ENCODE assay signal across 37 cellular contexts in genomic region chr20:45768479-45768878, GRCh38. TPM values are rescaled to one million over a fixed set of nuclear protein-coding genes. Genes with fewer than 3 reads are reported as not detected.
"Had no signal": no experiment of that assay in that cellular context is flagged by ENCODE, and none has a peak within 500 bp of the region (broad histone marks: within the 10 kb centered on the region; RNA-seq: fewer than 3 reads in every experiment).

No MANE protein-coding gene starts in this region.

- H3K4me1 Mint-ChIP-seq: activated T-helper 17 cell treated with anti-CD3 and anti-CD28 coated beads, Interleukin-2, amount 50 U/mL, for 72 hours had no signal

- H3K4me3 ChIP-seq: adrenal gland, body of pancreas, breast epithelium had no signal

- H3K27me3 ChIP-seq: adrenal gland, body of pancreas, brain microvascular endothelial cell, breast epithelium had no signal

- H3K27ac ChIP-seq: adrenal gland, body of pancreas, brain microvascular endothelial cell, breast epithelium, VCaP had no signal

- H3K36me3 ChIP-seq: adrenal gland, brain microvascular endothelial cell, breast epithelium had no signal

- H3K9me3 Mint-ChIP-seq: activated CD4-positive, alpha-beta memory T cell treated with anti-CD3 and anti-CD28 coated beads for 36 hours; activated CD4-positive, alpha-beta T cell treated with anti-CD3 and anti-CD28 coated beads, Interleukin-2, amount 10 ng/mL, durations not matched to agents 24 days and 14 days; activated CD8-positive, alpha-beta T cell treated with anti-CD3 and anti-CD28 coated beads for 36 hours; activated naive CD4-positive, alpha-beta T cell treated with anti-CD3 and anti-CD28 coated beads for 36 hours; activated naive CD4-positive, alpha-beta T cell treated with anti-CD3 and anti-CD28 coated beads, Interleukin-2, amount 50 U/mL, for 72 hours; activated naive CD8-positive, alpha-beta T cell treated with anti-CD3 and anti-CD28 coated beads for 36 hours; activated T-cell treated with anti-CD3 and anti-CD28 coated beads, Interleukin-2, amount 50 U/mL, for 4 hours; activated T-cell treated with anti-CD3 and anti-CD28 coated beads, Interleukin-2, amount 50 U/mL, for 72 hours; activated T-helper 1 cell treated with anti-CD3 and anti-CD28 coated beads, Interleukin-12 subunit alpha, Interleukin-12 subunit beta, Interleukin-2, Interleukin-4 antibody, amounts not matched to agents 30 ng/mL and 10 ng/mL and 1 ng/mL, durations not matched to agents 14 hours and 24 hours and 36 hours; activated T-helper 17 cell treated with anti-CD3 and anti-CD28 coated beads, Interleukin-2, amount 50 U/mL, for 72 hours; T-helper 2 cell treated with Interferon-gamma antibody and Interleukin-4, amounts not matched to agents 5 μg/mL and 100 μg/mL, for 36 hours had no signal

- H3K4me3 Mint-ChIP-seq: activated CD4-positive, alpha-beta memory T cell treated with anti-CD3 and anti-CD28 coated beads for 36 hours; activated CD4-positive, alpha-beta T cell treated with anti-CD3 and anti-CD28 coated beads, Interleukin-2, amount 10 ng/mL, durations not matched to agents 24 days and 14 days; activated CD8-positive, alpha-beta T cell treated with anti-CD3 and anti-CD28 coated beads for 36 hours; activated naive CD4-positive, alpha-beta T cell treated with anti-CD3 and anti-CD28 coated beads for 36 hours; activated naive CD8-positive, alpha-beta T cell treated with anti-CD3 and anti-CD28 coated beads for 36 hours; activated T-cell treated with anti-CD3 and anti-CD28 coated beads, Interleukin-2, amount 50 U/mL, for 4 hours; activated T-cell treated with anti-CD3 and anti-CD28 coated beads, Interleukin-2, amount 50 U/mL, for 72 hours; activated T-helper 1 cell treated with anti-CD3 and anti-CD28 coated beads, Interleukin-12 subunit alpha, Interleukin-12 subunit beta, Interleukin-2, Interleukin-4 antibody, amounts not matched to agents 30 ng/mL and 10 ng/mL and 1 ng/mL, durations not matched to agents 14 hours and 24 hours and 36 hours; activated T-helper 17 cell treated with anti-CD3 and anti-CD28 coated beads, Interleukin-2, amount 50 U/mL, for 72 hours; T-helper 2 cell treated with Interferon-gamma antibody and Interleukin-4, amounts not matched to agents 5 μg/mL and 100 μg/mL, for 36 hours had no signal

- ATAC-seq: activated CD8-positive, alpha-beta T cell treated with anti-CD3 and anti-CD28 coated beads for 36 hours; activated naive CD4-positive, alpha-beta T cell treated with anti-CD3 and anti-CD28 coated beads, Interleukin-2, amount 50 U/mL, for 72 hours; activated T-cell treated with anti-CD3 and anti-CD28 coated beads, Interleukin-2, amount 50 U/mL, for 4 hours; activated T-cell treated with anti-CD3 and anti-CD28 coated beads, Interleukin-2, amount 50 U/mL, for 72 hours; activated T-helper 17 cell treated with anti-CD3 and anti-CD28 coated beads, Interleukin-2, amount 50 U/mL, for 72 hours; body of pancreas had no signal

- DNase-seq: activated CD4-positive, alpha-beta memory T cell treated with anti-CD3 and anti-CD28 coated beads for 36 hours; activated CD4-positive, alpha-beta T cell treated with anti-CD3 and anti-CD28 coated beads for 4 hours; activated CD4-positive, alpha-beta T cell treated with anti-CD3 and anti-CD28 coated beads, Interleukin-2, amount 10 ng/mL, durations not matched to agents 24 days and 14 days; activated CD4-positive, alpha-beta T cell treated with anti-CD3 and anti-CD28 coated beads, Interleukin-2, amount 50 U/mL, for 1 hour; activated CD4-positive, alpha-beta T cell treated with anti-CD3 and anti-CD28 coated beads, Interleukin-2, amount 50 U/mL, for 4 hours; activated CD4-positive, CD25-positive, alpha-beta regulatory T cell treated with anti-CD3 and anti-CD28 coated beads, Interleukin-2, amount 50 U/mL, for 72 hours; activated CD8-positive, alpha-beta memory T cell treated with anti-CD3 and anti-CD28 coated beads, Interleukin-2, amount 50 U/mL, for 4 hours; activated CD8-positive, alpha-beta T cell treated with anti-CD3 and anti-CD28 coated beads for 36 hours; activated effector memory CD4-positive, alpha-beta T cell treated with anti-CD3 and anti-CD28 coated beads, Interleukin-2, amount 50 U/mL, for 16 hours; activated gamma-delta T cell treated with Interleukin-2 at 50 U/mL for 16 hours; activated naive CD4-positive, alpha-beta T cell; activated naive CD4-positive, alpha-beta T cell treated with anti-CD3 and anti-CD28 coated beads for 36 hours; activated naive CD4-positive, alpha-beta T cell treated with anti-CD3 and anti-CD28 coated beads, Interleukin-2, amount 50 U/mL, for 16 hours; activated naive CD8-positive, alpha-beta T cell treated with anti-CD3 and anti-CD28 coated beads for 36 hours; activated T-cell treated with anti-CD3 and anti-CD28 coated beads for 4 hours; activated T-cell treated with anti-CD3 and anti-CD28 coated beads, Interleukin-2, amount 50 U/mL, for 1 hour; activated T-cell treated with anti-CD3 and anti-CD28 coated beads, Interleukin-2, amount 50 U/mL, for 4 hours; activated T-cell treated with anti-CD3 and anti-CD28 coated beads, Interleukin-2, amount 50 U/mL, for 72 hours; adrenal gland; amniotic stem cell; aorta; body of pancreas; brain microvascular endothelial cell; central memory CD4-positive, alpha-beta T cell; T-helper 2 cell; T-helper 9 cell had no signal

- H3K36me3 Mint-ChIP-seq: activated CD4-positive, alpha-beta memory T cell treated with anti-CD3 and anti-CD28 coated beads for 36 hours; activated naive CD4-positive, alpha-beta T cell treated with anti-CD3 and anti-CD28 coated beads, Interleukin-2, amount 50 U/mL, for 72 hours; activated naive CD8-positive, alpha-beta T cell treated with anti-CD3 and anti-CD28 coated beads for 36 hours had no signal

- H3K27ac Mint-ChIP-seq: activated CD4-positive, alpha-beta memory T cell treated with anti-CD3 and anti-CD28 coated beads for 36 hours; activated CD4-positive, alpha-beta T cell treated with anti-CD3 and anti-CD28 coated beads, Interleukin-2, amount 10 ng/mL, durations not matched to agents 24 days and 14 days; activated CD8-positive, alpha-beta T cell treated with anti-CD3 and anti-CD28 coated beads for 36 hours; activated naive CD4-positive, alpha-beta T cell treated with anti-CD3 and anti-CD28 coated beads for 36 hours; activated naive CD4-positive, alpha-beta T cell treated with anti-CD3 and anti-CD28 coated beads, Interleukin-2, amount 50 U/mL, for 72 hours; activated naive CD8-positive, alpha-beta T cell treated with anti-CD3 and anti-CD28 coated beads for 36 hours; activated T-cell treated with anti-CD3 and anti-CD28 coated beads, Interleukin-2, amount 50 U/mL, for 72 hours; activated T-helper 1 cell treated with anti-CD3 and anti-CD28 coated beads, Interleukin-12 subunit alpha, Interleukin-12 subunit beta, Interleukin-2, Interleukin-4 antibody, amounts not matched to agents 30 ng/mL and 10 ng/mL and 1 ng/mL, durations not matched to agents 14 hours and 24 hours and 36 hours; activated T-helper 17 cell treated with anti-CD3 and anti-CD28 coated beads, Interleukin-2, amount 50 U/mL, for 72 hours; T-helper 2 cell treated with Interferon-gamma antibody and Interleukin-4, amounts not matched to agents 5 μg/mL and 100 μg/mL, for 36 hours had no signal

- H3K9me3 ChIP-seq: adrenal gland, body of pancreas, breast epithelium had no signal

RNA-seq across cellular contexts. Expression of gene WFDC3, which starts 23.2 kb away (rescaled TPM):
- total RNA-seq: activated CD4-positive, alpha-beta memory T cell treated with anti-CD3 and anti-CD28 coated beads for 36 hours; activated CD4-positive, alpha-beta T cell treated with anti-CD3 and anti-CD28 coated beads, Interleukin-2, amount 10 ng/mL, durations not matched to agents 24 days and 14 days; activated CD8-positive, alpha-beta memory T cell treated with anti-CD3 and anti-CD28 coated beads for 36 hours; activated naive CD4-positive, alpha-beta T cell treated with anti-CD3 and anti-CD28 coated beads for 36 hours; activated naive CD8-positive, alpha-beta T cell treated with anti-CD3 and anti-CD28 coated beads for 36 hours; activated T-cell treated with anti-CD3 and anti-CD28 coated beads, Interleukin-2, amount 50 U/mL, for 4 hours; activated T-helper 1 cell treated with anti-CD3 and anti-CD28 coated beads, Interleukin-12 subunit alpha, Interleukin-12 subunit beta, Interleukin-2, Interleukin-4 antibody, amounts not matched to agents 30 ng/mL and 10 ng/mL and 1 ng/mL, durations not matched to agents 14 hours and 24 hours and 36 hours; activated T-helper 17 cell treated with anti-CD3 and anti-CD28 coated beads, Interleukin-2, amount 50 U/mL, for 72 hours; body of pancreas; T-helper 1 cell treated with Interleukin-12 subunit alpha and Interleukin-12 subunit beta and Interleukin-4 antibody, amounts not matched to agents 30 ng/mL and 1 ng/mL, for 36 hours had no signal

RNA-seq across cellular contexts. Expression of gene UBE2C, which starts 44.0 kb away (rescaled TPM):
- total RNA-seq: body of pancreas had no signal

RNA-seq across cellular contexts. Expression of gene SPINT4, which starts 46.3 kb away (rescaled TPM):
- total RNA-seq: activated CD4-positive, alpha-beta memory T cell treated with anti-CD3 and anti-CD28 coated beads for 36 hours; activated CD4-positive, alpha-beta T cell treated with anti-CD3 and anti-CD28 coated beads, Interleukin-2, amount 10 ng/mL, durations not matched to agents 24 days and 14 days; activated CD8-positive, alpha-beta memory T cell treated with anti-CD3 and anti-CD28 coated beads for 36 hours; activated CD8-positive, alpha-beta T cell treated with anti-CD3 and anti-CD28 coated beads for 36 hours; activated naive CD4-positive, alpha-beta T cell treated with anti-CD3 and anti-CD28 coated beads for 36 hours; activated naive CD4-positive, alpha-beta T cell treated with anti-CD3 and anti-CD28 coated beads, Interleukin-2, amount 50 U/mL, for 72 hours; activated naive CD8-positive, alpha-beta T cell treated with anti-CD3 and anti-CD28 coated beads for 36 hours; activated T-cell treated with anti-CD3 and anti-CD28 coated beads, Interleukin-2, amount 50 U/mL, for 4 hours; activated T-cell treated with anti-CD3 and anti-CD28 coated beads, Interleukin-2, amount 50 U/mL, for 72 hours; activated T-helper 1 cell treated with anti-CD3 and anti-CD28 coated beads, Interleukin-12 subunit alpha, Interleukin-12 subunit beta, Interleukin-2, Interleukin-4 antibody, amounts not matched to agents 30 ng/mL and 10 ng/mL and 1 ng/mL, durations not matched to agents 14 hours and 24 hours and 36 hours; activated T-helper 17 cell treated with anti-CD3 and anti-CD28 coated beads, Interleukin-2, amount 50 U/mL, for 72 hours; adrenal gland; aorta; astrocyte; body of pancreas; breast epithelium; cardiac septum; cerebellum; T-helper 1 cell treated with Interleukin-12 subunit alpha and Interleukin-12 subunit beta and Interleukin-4 antibody, amounts not matched to agents 30 ng/mL and 1 ng/mL, for 36 hours had no signal
- polyA plus RNA-seq: adrenal gland, aorta had no signal

RNA-seq across cellular contexts. Expression of gene TNNC2, which starts 58.6 kb away (rescaled TPM):
- total RNA-seq: activated CD4-positive, alpha-beta memory T cell treated with anti-CD3 and anti-CD28 coated beads for 36 hours; activated CD4-positive, alpha-beta T cell treated with anti-CD3 and anti-CD28 coated beads, Interleukin-2, amount 10 ng/mL, durations not matched to agents 24 days and 14 days; activated CD8-positive, alpha-beta memory T cell treated with anti-CD3 and anti-CD28 coated beads for 36 hours; activated CD8-positive, alpha-beta T cell treated with anti-CD3 and anti-CD28 coated beads for 36 hours; activated naive CD4-positive, alpha-beta T cell treated with anti-CD3 and anti-CD28 coated beads for 36 hours; activated naive CD4-positive, alpha-beta T cell treated with anti-CD3 and anti-CD28 coated beads, Interleukin-2, amount 50 U/mL, for 72 hours; activated naive CD8-positive, alpha-beta T cell treated with anti-CD3 and anti-CD28 coated beads for 36 hours; activated T-cell treated with anti-CD3 and anti-CD28 coated beads, Interleukin-2, amount 50 U/mL, for 4 hours; activated T-helper 1 cell treated with anti-CD3 and anti-CD28 coated beads, Interleukin-12 subunit alpha, Interleukin-12 subunit beta, Interleukin-2, Interleukin-4 antibody, amounts not matched to agents 30 ng/mL and 10 ng/mL and 1 ng/mL, durations not matched to agents 14 hours and 24 hours and 36 hours; aorta; astrocyte; body of pancreas; cardiac septum; T-helper 1 cell treated with Interleukin-12 subunit alpha and Interleukin-12 subunit beta and Interleukin-4 antibody, amounts not matched to agents 30 ng/mL and 1 ng/mL, for 36 hours had no signal
